8 cellular contexts compared by ENCODE assay signal in the genomic region with DNA sequence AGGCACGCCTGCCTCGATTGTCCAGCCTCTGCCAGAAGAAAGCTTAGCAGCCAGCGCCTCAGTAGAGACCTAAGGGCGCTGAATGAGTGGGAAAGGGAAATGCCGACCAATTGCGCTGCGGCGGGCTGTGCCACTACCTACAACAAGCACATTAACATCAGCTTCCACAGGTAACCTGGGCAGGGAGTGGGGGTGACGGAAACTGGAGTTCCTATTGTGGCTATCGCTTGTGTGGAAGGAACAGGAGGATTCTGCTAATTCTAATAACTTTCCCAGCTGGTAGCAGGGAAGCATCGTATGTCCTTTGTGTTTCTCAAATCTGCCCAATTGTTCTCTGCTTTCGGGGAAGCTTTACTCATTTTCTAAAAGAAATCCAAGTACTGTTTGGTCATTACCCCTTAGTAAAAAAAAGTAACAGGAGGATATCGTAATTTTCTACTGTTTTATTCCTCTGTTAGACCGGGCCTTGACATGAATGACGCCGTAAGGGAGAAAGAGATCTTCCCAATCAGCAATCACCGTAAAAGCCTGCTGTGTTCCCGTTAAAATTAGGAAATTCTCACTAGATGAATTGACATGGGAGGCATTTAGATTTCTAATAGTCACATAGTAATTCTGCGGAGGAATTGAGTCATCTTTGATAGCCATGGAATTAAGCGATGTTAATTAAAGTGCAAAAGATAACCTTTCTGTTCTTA. TPM values are rescaled to one million over a fixed set of nuclear protein-coding genes. Genes with fewer than 3 reads are reported as not detected.
DNase-seq lines count a peak whose midpoint lies in the region; ATAC-seq, FAIRE-seq and TF ChIP-seq lines count a peak whose summit lies in the region.

No MANE protein-coding gene starts in this region.

- H3K4me3 Mint-ChIP-seq in CD8-positive, alpha-beta memory T cell: peak overlapping the region; percentile 94 to 100 (median 99)
- H3K4me3 Mint-ChIP-seq in IgD-negative memory B cell: peak overlapping the region; percentile 96 to 99 (median 98)

- FAIRE-seq in RCC 7860 (lab: Jason Lieb, UNC): no peak

- peaks cover 0 to 36% (median 9%) of the 10 kb centered on the region in 3 donors for H3K36me3 Mint-ChIP-seq in CD8-positive, alpha-beta memory T cell
- H3K36me3 Mint-ChIP-seq in IgD-negative memory B cell: no peaks in the 10 kb centered on the region

- no peak for DNase-seq in CD8-positive, alpha-beta memory T cell
- DNase-seq in brain microvascular endothelial cell (no peak), right lobe of liver (no peak), transverse colon (no peak), RCC 7860 (ENCODE audit: low spot score) (no peak), GM10266 (ENCODE audit: extremely low spot score) (no peak)

- peak overlapping the region; percentile 90 for H3K4me3 ChIP-seq in CD8-positive, alpha-beta memory T cell (ENCODE audit: low read length)
- H3K4me3 ChIP-seq in brain microvascular endothelial cell (ENCODE audit: low read depth, low read length): peak overlapping the region; percentile 97
- peak overlapping the region; percentile 76 to 86 (median 86) for H3K4me3 ChIP-seq in right lobe of liver
- peak overlapping the region; percentile 53 to 85 (median 76) for H3K4me3 ChIP-seq in transverse colon

- H3K9me3 Mint-ChIP-seq in CD8-positive, alpha-beta memory T cell: no peaks in the 10 kb centered on the region
- no peaks in the 10 kb centered on the region for H3K9me3 Mint-ChIP-seq in IgD-negative memory B cell

- intact Hi-C loops in right lobe of liver (cut with DNase I) (no loop called here), transverse colon (cut with DNase I; ENCODE audit: low total_unique reads) (loop anchor here (10.0 kb wide), 1 partner anchor 80 kb away; no protein-coding TSS in a partner anchor)

- TF ChIP-seq POLR2A in right lobe of liver (IDR thresholded peaks at IDR 0.05) (no peak), transverse colon (IDR thresholded peaks at IDR 0.05) (no peak)

- H3K36me3 ChIP-seq in CD8-positive, alpha-beta memory T cell (ENCODE audit: insufficient read depth, low read length): peaks cover 4% of the 10 kb centered on the region
- H3K36me3 ChIP-seq in brain microvascular endothelial cell (replicated peaks) (peaks cover 5% of the 10 kb centered on the region), right lobe of liver (peaks cover 0 to 7% (median 6%) of the 10 kb centered on the region in 4 donors), transverse colon (peaks cover 0 to 9% (median 2%) of the 10 kb centered on the region in 4 donors)

- no peaks in the 10 kb centered on the region for H3K9me3 ChIP-seq in CD8-positive, alpha-beta memory T cell (ENCODE audit: low read length)
- H3K9me3 ChIP-seq in right lobe of liver (no peaks in the 10 kb centered on the region), transverse colon (no peaks in the 10 kb centered on the region)

- H3K4me1 Mint-ChIP-seq in CD8-positive, alpha-beta memory T cell: peaks cover 41 to 55% (median 51%) of the 10 kb centered on the region in 3 donors
- peaks cover 25 to 28% (median 27%) of the 10 kb centered on the region in 3 donors for H3K4me1 Mint-ChIP-seq in IgD-negative memory B cell

- peak overlapping the region; percentile 99 for H3K27ac ChIP-seq in CD8-positive, alpha-beta memory T cell (ENCODE audit: low read depth, low read length)
- peak overlapping the region; percentile 92 for H3K27ac ChIP-seq in brain microvascular endothelial cell
- peak overlapping the region; percentile 91 to 98 (median 92) for H3K27ac ChIP-seq in right lobe of liver
- H3K27ac ChIP-seq in transverse colon: peak overlapping the region; percentile 97 to 99 (median 98)

- no peak for TF ChIP-seq CTCF in brain microvascular endothelial cell (IDR thresholded peaks at IDR 0.05; ENCODE audit: low read depth, low read length, missing control alignments)
- TF ChIP-seq CTCF in right lobe of liver (IDR thresholded peaks at IDR 0.05): no peak
- TF ChIP-seq CTCF in transverse colon (IDR thresholded peaks at IDR 0.05): no peak
- TF ChIP-seq CTCF in GM10266 (IDR thresholded peaks at IDR 0.05; ENCODE audit: control insufficient read depth, insufficient read depth, low read depth, missing control alignments): no peak

- ATAC-seq in GM19395 (IDR thresholded peaks at IDR 0.05; ENCODE audit: unreplicated experiment) (peak; percentile 21), right lobe of liver (peak; percentile 23 to 52 (median 38))

- under 1% methylated on average over 19 of the region's 20 CpGs for WGBS in right lobe of liver (ENCODE audit: insufficient coverage, low coverage, low lambda C conversion rate, missing lambda C conversion rate)
- WGBS in transverse colon (ENCODE audit: low coverage in 1 of 2), 2 donors: 0 to 2% methylated on average over 8 to 20 of the region's 20 CpGs

- in situ Hi-C loops in brain microvascular endothelial cell (cut with HindIII; ENCODE audit: low pct_ligation_motif_present, low sequenced_read_pairs) (no loop called here), transverse colon (cut with MboI; ENCODE audit: low pct_ligation_motif_present in 1 of 4, low pct_unique_long_range_greater_than_20kb in 1 of 4, low sequenced_read_pairs in 3 of 4) (no loop called here)

- H3K27ac Mint-ChIP-seq in CD8-positive, alpha-beta memory T cell: peak overlapping the region; percentile 97 to 100 (median 100)
- H3K27ac Mint-ChIP-seq in IgD-negative memory B cell: peak overlapping the region; percentile 91 to 100 (median 93)

- CTCF ChIA-PET in CD8-positive, alpha-beta memory T cell (lab: Charles Lee): interaction anchor here (0.8 to 3.7 kb wide), 11 partner anchors 10 to 185 kb away, joined by 3 to 34 read pairs (median 4); a partner anchor contains a TSS

- peaks cover 33% of the 10 kb centered on the region for H3K4me1 ChIP-seq in CD8-positive, alpha-beta memory T cell (ENCODE audit: insufficient read depth, low read length)
- peaks cover 0 to 22% (median 9%) of the 10 kb centered on the region in 4 donors for H3K4me1 ChIP-seq in right lobe of liver
- H3K4me1 ChIP-seq in transverse colon: peaks cover 14 to 36% (median 23%) of the 10 kb centered on the region in 4 donors

- no peak for TF ChIP-seq EP300 in transverse colon (IDR thresholded peaks at IDR 0.05; ENCODE audit: low read depth)

- POLR2A ChIA-PET in CD8-positive, alpha-beta memory T cell (lab: Charles Lee): interaction anchor here (0.9 to 3.6 kb wide), 7 partner anchors 13 to 1421 kb away, joined by 3 to 74 read pairs (median 5); a partner anchor contains a TSS

- peaks cover 0 to 3% of the 10 kb centered on the region in 2 donors for H3K27me3 Mint-ChIP-seq in CD8-positive, alpha-beta memory T cell
- no peaks in the 10 kb centered on the region for H3K27me3 Mint-ChIP-seq in IgD-negative memory B cell

- no peaks in the 10 kb centered on the region for H3K27me3 ChIP-seq in CD8-positive, alpha-beta memory T cell (ENCODE audit: insufficient read depth, low read length, poor library complexity, severe bottlenecking)
- H3K27me3 ChIP-seq in brain microvascular endothelial cell (replicated peaks) (no peaks in the 10 kb centered on the region), right lobe of liver (no peaks in the 10 kb centered on the region), transverse colon (no peaks in the 10 kb centered on the region)

RNA-seq across cellular contexts. Expression of a gene that starts 0.5 kb away (rescaled TPM):
- total RNA-seq in CD8-positive, alpha-beta memory T cell: 1 to 10 TPM; 7.8 to 8.6 TPM
- polyA plus RNA-seq in CD8-positive, alpha-beta memory T cell: 5.2 TPM
- 11.1 TPM for polyA plus RNA-seq in IgD-negative memory B cell
- total RNA-seq in right lobe of liver (1 to 10 TPM; 1.3 to 3.2 (median 2.0) TPM), transverse colon (1 to 10 TPM in 3 of 4 donors, not detected in 1; 2.8 to 3.5 (median 3.3) TPM)

RNA-seq across cellular contexts. Expression of a gene that starts 0.9 kb away (rescaled TPM):
- 10 to 100 TPM; 37.5 to 42.6 TPM for total RNA-seq in CD8-positive, alpha-beta memory T cell
- polyA plus RNA-seq in CD8-positive, alpha-beta memory T cell: 27.9 TPM
- polyA plus RNA-seq in IgD-negative memory B cell: 39.3 TPM
- total RNA-seq in right lobe of liver: 10 to 100 TPM; 13.0 to 27.3 (median 19.1) TPM
- 100 to 1,000 TPM in 2 of 4 donors, 10 to 100 TPM in 2; 61.9 to 141 (median 91.6) TPM for total RNA-seq in transverse colon

RNA-seq across cellular contexts. Expression of a gene that starts 21.3 kb away (rescaled TPM):
- 10 to 100 TPM; 18.6 to 21.4 TPM for total RNA-seq in CD8-positive, alpha-beta memory T cell
- 33.6 TPM for polyA plus RNA-seq in CD8-positive, alpha-beta memory T cell
- polyA plus RNA-seq in IgD-negative memory B cell: 98.7 TPM
- total RNA-seq in right lobe of liver (10 to 100 TPM; 11.2 to 18.9 (median 15.7) TPM), transverse colon (10 to 100 TPM in 2 of 4 donors, 1 to 10 TPM in 2; 7.9 to 41.1 (median 20.4) TPM)
